In the genomic region with DNA sequence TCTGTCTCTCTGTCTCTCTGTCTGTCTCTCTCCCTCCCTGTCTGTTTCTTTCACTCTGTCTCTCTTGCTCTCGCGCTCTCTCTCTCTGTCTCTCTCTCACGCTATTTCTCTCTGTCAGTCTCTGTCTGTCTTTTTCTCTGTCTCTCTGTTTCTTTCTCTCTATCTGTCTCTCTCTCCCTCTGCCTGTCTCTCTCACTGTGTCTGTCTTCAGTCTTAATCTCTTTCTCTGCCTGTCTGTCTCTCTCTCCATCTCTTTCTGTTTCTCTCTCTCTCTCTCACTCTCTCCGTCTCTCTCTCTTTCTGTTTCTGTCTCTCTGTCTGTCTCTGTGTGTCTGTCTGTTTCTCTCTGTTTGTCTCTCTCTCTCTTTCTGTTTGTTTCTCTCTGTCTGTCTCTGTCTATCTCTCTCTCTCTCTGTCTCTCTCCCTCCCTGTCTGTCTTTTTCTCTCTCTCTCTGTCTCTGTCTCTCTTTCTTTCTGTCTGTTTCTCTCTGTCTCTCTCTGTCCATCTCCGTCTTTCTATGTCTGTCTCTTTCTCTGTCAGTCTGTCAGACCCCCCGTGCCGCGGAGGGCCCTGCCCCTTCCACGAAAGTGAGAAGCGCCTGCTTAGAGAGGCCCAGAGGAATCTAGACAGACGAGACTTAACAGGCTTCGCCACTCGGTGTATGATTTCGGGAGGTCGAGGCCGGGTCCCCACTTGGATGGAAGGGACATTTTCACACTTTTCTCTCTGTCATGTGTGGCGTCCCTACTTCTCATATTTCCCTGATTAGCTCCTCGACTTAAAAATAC, we compare ENCODE assay signal across 16 cellular contexts.
"Had no signal": no experiment of that assay in that cellular context is flagged by ENCODE, and none has a peak within 500 bp of the region (broad histone marks: within the 10 kb centered on the region; RNA-seq: fewer than 3 reads in every experiment).

No MANE protein-coding gene starts in this region.

- H3K27ac Mint-ChIP-seq: naive B cell, nephron had no signal

- H3K4me3 ChIP-seq: coronary artery, lung, sigmoid colon, skin epidermis had no signal

- ATAC-seq: heart left ventricle, left colon, left ventricle myocardium superior had no signal

- DNase-seq: effector CD4-positive, alpha-beta T cell; heart left ventricle; hippocampal formation; left colon; left ventricle myocardium superior; mesenchymal stem cell; naive B cell; sigmoid colon; stimulated activated CD4-positive, alpha-beta T cell treated with anti-CD3 and anti-CD28 coated beads, Interleukin-12 subunit alpha, Interleukin-12 subunit beta, amount 100 ng/mL, for 4 hours; stimulated activated CD4-positive, alpha-beta T cell treated with anti-CD3 and anti-CD28 coated beads, Interleukin-2, amount 100 ng/mL, for 48 hours; stimulated activated naive CD4-positive, alpha-beta T cell treated with Interleukin-2 at 50 U/mL for 16 hours; trophoblast cell had no signal

- H3K36me3 ChIP-seq: heart left ventricle, sigmoid colon had no signal

- H3K4me1 Mint-ChIP-seq: nephron had no signal

- H3K4me1 ChIP-seq: heart left ventricle, sigmoid colon had no signal

- H3K4me3 Mint-ChIP-seq: nephron had no signal

- H3K9me3 ChIP-seq: sigmoid colon had no signal

- H3K27ac ChIP-seq: coronary artery, heart left ventricle, sigmoid colon, skin epidermis had no signal
